ENCODE assay signal across 1 cellular context in genomic region chr5:40284863-40285262, GRCh38.
TF ChIP-seq lines count a peak whose summit lies in the region.

No MANE protein-coding gene starts in this region.

TF ChIP-seq in H1, 55 proteins besides CTCF, POLR2A, EP300 and RAD21:
- TF ChIP-seq CHD7 (IDR thresholded peaks at IDR 0.05; ENCODE audit: insufficient replicate concordance, low read length): no peak
- TF ChIP-seq MAFK (IDR thresholded peaks at IDR 0.05; ENCODE audit: low read depth, low read length): no peak
- TF ChIP-seq SP4 (IDR thresholded peaks at IDR 0.05; ENCODE audit: low read length): no peak
- no peak for TF ChIP-seq PHF8 (conservative IDR thresholded peaks at IDR 0.05; ENCODE audit: low read depth, low read length)
- TF ChIP-seq BRCA1 (IDR thresholded peaks at IDR 0.05; ENCODE audit: low read depth, low read length): no peak
- no peak for TF ChIP-seq ASH2L (IDR thresholded peaks at IDR 0.05; ENCODE audit: low read length)
- no peak for TF ChIP-seq TCF12 (IDR thresholded peaks at IDR 0.05; ENCODE audit: low read depth, low read length)
- TF ChIP-seq EGR1 (IDR thresholded peaks at IDR 0.05; ENCODE audit: borderline replicate concordance, low read depth, low read length): no peak
- TF ChIP-seq ZNF274 (IDR thresholded peaks at IDR 0.05; ENCODE audit: borderline replicate concordance, extremely low read depth, low read length): no peak
- no peak for TF ChIP-seq E2F6 (IDR thresholded peaks at IDR 0.05)
- no peak for TF ChIP-seq SUZ12 (IDR thresholded peaks at IDR 0.05; ENCODE audit: low read length)
- TF ChIP-seq BACH1 (IDR thresholded peaks at IDR 0.05; ENCODE audit: low read length): no peak
- TF ChIP-seq SIN3A (conservative IDR thresholded peaks at IDR 0.05 in 1 of 2, IDR thresholded peaks at IDR 0.05 in 1 of 2; ENCODE audit: low read depth in 1 of 2, low read length in 2 of 2): no peak
- TF ChIP-seq JUN (IDR thresholded peaks at IDR 0.05; ENCODE audit: low read depth, low read length): no peak
- no peak for TF ChIP-seq POLR2AphosphoS5 (IDR thresholded peaks at IDR 0.05; ENCODE audit: low read depth, low read length)
- no peak for TF ChIP-seq CEBPB (IDR thresholded peaks at IDR 0.05; ENCODE audit: low read depth, low read length)
- TF ChIP-seq CHD1 (IDR thresholded peaks at IDR 0.05; ENCODE audit: low read depth, low read length): no peak
